ENCODE assay signal across 12 cellular contexts in the genomic region with DNA sequence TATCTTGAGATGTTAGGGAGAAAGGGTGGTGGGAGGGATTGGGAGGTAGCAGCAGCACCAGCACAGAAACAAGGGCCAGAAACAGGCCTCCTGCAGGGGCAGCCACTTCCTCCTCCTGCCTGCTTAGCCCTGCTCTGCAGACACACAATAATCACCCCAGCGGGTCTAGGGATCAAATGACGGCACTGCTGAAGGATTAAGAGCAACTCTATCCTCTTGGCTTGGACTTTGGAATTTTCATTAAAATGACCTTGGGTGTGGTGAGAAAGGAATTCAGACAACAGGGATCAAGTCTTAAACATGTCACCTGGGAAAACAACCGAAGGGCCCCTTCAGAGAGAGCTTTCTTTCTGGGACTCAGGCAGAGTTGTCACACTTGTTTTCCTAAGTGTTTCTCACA.
DNase-seq lines count a peak whose midpoint lies in the region; ATAC-seq, FAIRE-seq and TF ChIP-seq lines count a peak whose summit lies in the region.
"Had no signal": no experiment of that assay in that cellular context is flagged by ENCODE, and none has a peak within 500 bp of the region (broad histone marks: within the 10 kb centered on the region; RNA-seq: fewer than 3 reads in every experiment).

No MANE protein-coding gene starts in this region.

- H4K8ac ChIP-seq in H9 (replicated peaks; ENCODE audit: insufficient read length, low read depth, low read length): no peak overlapping the region

- peaks cover 7% of the 10 kb centered on the region; the same call in 1 of the 2 replicates for H3K4me1 ChIP-seq in H9 (ENCODE audit: insufficient read depth, low read length)
- no peaks in the 10 kb centered on the region for H3K4me1 ChIP-seq in endothelial cell of umbilical vein (ENCODE audit: control insufficient read depth, extremely low read depth, insufficient read depth, low read length)

- H3K9me1 ChIP-seq in endothelial cell of umbilical vein (replicated peaks; ENCODE audit: control insufficient read depth, extremely low read depth, insufficient read depth, low read length): no peaks in the 10 kb centered on the region

- no peak overlapping the region for H4K5ac ChIP-seq in H9 (ENCODE audit: insufficient read length, low read depth, low read length)

- no TSS peak for BruUV-seq in endothelial cell of umbilical vein (replicated peaks; lab: Mats Ljungman, UMichigan)

- no peaks in the 10 kb centered on the region for H3K79me1 ChIP-seq in H9 (ENCODE audit: insufficient read depth, low read depth, low read length, poor library complexity, severe bottlenecking)

- H4K20me1 ChIP-seq in H9 (ENCODE audit: control insufficient read depth, insufficient read depth, insufficient read length) (no peaks in the 10 kb centered on the region), endothelial cell of umbilical vein (replicated peaks; ENCODE audit: control insufficient read depth, extremely low read depth, insufficient read depth, low read length) (no peaks in the 10 kb centered on the region)

- no peak overlapping the region for H3K14ac ChIP-seq in H9 (ENCODE audit: insufficient read depth, low read length)

- H3K9me3 ChIP-seq in H9 (ENCODE audit: control insufficient read depth, low read depth, low read length): no peaks in the 10 kb centered on the region
- no peaks in the 10 kb centered on the region for H3K9me3 ChIP-seq in endothelial cell of umbilical vein (replicated peaks; ENCODE audit: control insufficient read depth, insufficient read depth, low read length)
- H3K9me3 ChIP-seq: gastroesophageal sphincter had no signal

- dilution Hi-C loops in endothelial cell of umbilical vein (cut with MboI; ENCODE audit: extremely low pct_ligation_motif_present, low sequenced_read_pairs): no loop called here

- TF ChIP-seq POLR2A in endothelial cell of umbilical vein (IDR thresholded peaks at IDR 0.05; ENCODE audit: low read depth, low read length): no peak

- POLR2A ChIA-PET in endothelial cell of umbilical vein (lab: Charles Lee): no interaction called here

- H3T11ph ChIP-seq in H9 (ENCODE audit: low read length): no peak overlapping the region

- H2AFZ ChIP-seq in H9 (ENCODE audit: low read length): no peak overlapping the region
- peak overlapping the region; percentile 12 for H2AFZ ChIP-seq in endothelial cell of umbilical vein (ENCODE audit: low read depth, low read length)

- H2AK5ac ChIP-seq in H9 (ENCODE audit: insufficient read length, low read length): no peak overlapping the region

- H4K91ac ChIP-seq in H9 (ENCODE audit: insufficient read length, low read depth, low read length): no peak overlapping the region

- H2BK120ac ChIP-seq in H9 (ENCODE audit: low read depth, low read length, poor library complexity, severe bottlenecking): no peak overlapping the region

- H3K9me3 Mint-ChIP-seq in H9 (peaks cover 0 to 2% of the 10 kb centered on the region in 2 experiments; a peak in 2 of 5 replicates), nephron (no peaks in the 10 kb centered on the region)
- H3K9me3 Mint-ChIP-seq in activated naive CD4-positive, alpha-beta T cell treated with anti-CD3 and anti-CD28 coated beads, Interleukin-2, amount 10 ng/mL, durations not matched to agents 7 days and 5 days: no peaks in the 10 kb centered on the region

- H3K4me1 Mint-ChIP-seq in H9: peaks cover 32 to 33% of the 10 kb centered on the region in 2 experiments
- H3K4me1 Mint-ChIP-seq in nephron: peaks cover 40% of the 10 kb centered on the region
- H3K4me1 Mint-ChIP-seq in activated naive CD4-positive, alpha-beta T cell treated with anti-CD3 and anti-CD28 coated beads, Interleukin-2, amount 10 ng/mL, durations not matched to agents 7 days and 5 days: no peaks in the 10 kb centered on the region
- H3K4me1 Mint-ChIP-seq: B cell had no signal

- H3K27ac Mint-ChIP-seq in H9 (peak overlapping the region; percentile 49 to 98 (median 88)), nephron (peak overlapping the region; percentile 17 to 74 (median 66))
- no peak overlapping the region for H3K27ac Mint-ChIP-seq in activated naive CD4-positive, alpha-beta T cell treated with anti-CD3 and anti-CD28 coated beads, Interleukin-2, amount 10 ng/mL, durations not matched to agents 7 days and 5 days
- H3K27ac Mint-ChIP-seq: B cell had no signal

- H3K4me2 ChIP-seq in H9 (ENCODE audit: insufficient read depth, insufficient read length, low read length) (no peak overlapping the region), endothelial cell of umbilical vein (ENCODE audit: insufficient read depth, low read length) (no peak overlapping the region)

- H3K4me3 ChIP-seq in endothelial cell of umbilical vein (replicated peaks in 1 of 3; ENCODE audit: insufficient read depth in 1 of 3, low read depth in 1 of 3, low read length in 3 of 3): no peak overlapping the region
- H3K4me3 ChIP-seq: gastroesophageal sphincter had no signal

- no peaks in the 10 kb centered on the region for H3K79me2 ChIP-seq in H9 (ENCODE audit: insufficient read depth, low read length)
- no peaks in the 10 kb centered on the region for H3K79me2 ChIP-seq in endothelial cell of umbilical vein (ENCODE audit: control insufficient read depth, insufficient read depth, low read length)

- H3K4ac ChIP-seq in H9 (ENCODE audit: low read depth, low read length): no peak overlapping the region

- H2BK5ac ChIP-seq in H9 (ENCODE audit: insufficient read length, low read length): no peak overlapping the region

- no peak for ATAC-seq in HG02884 (IDR thresholded peaks at IDR 0.05; ENCODE audit: unreplicated experiment)
- ATAC-seq: gastroesophageal sphincter had no signal

- no peak overlapping the region for H3K23ac ChIP-seq in H9 (ENCODE audit: insufficient read length, low read depth, low read length)

- H3K27ac ChIP-seq in H9 (ENCODE audit: insufficient read length, low read depth, low read length): no peak overlapping the region
- no peak overlapping the region for H3K27ac ChIP-seq in endothelial cell of umbilical vein (ENCODE audit: insufficient read depth, low read depth, low read length)

- intact Hi-C loops in endothelial cell of umbilical vein (cut with micrococcal nuclease): no loop called here

- H3K36me3 ChIP-seq in endothelial cell of umbilical vein (ENCODE audit: control insufficient read depth in 2 of 2, extremely low read depth in 1 of 2, insufficient read depth in 2 of 2, low read length in 2 of 2): no peaks in the 10 kb centered on the region
- H3K36me3 ChIP-seq: gastroesophageal sphincter had no signal

- CTCF ChIA-PET in endothelial cell of umbilical vein (lab: Charles Lee): no interaction called here
- CTCF ChIA-PET in activated naive CD4-positive, alpha-beta T cell treated with anti-CD3 and anti-CD28 coated beads, Interleukin-2, amount 10 ng/mL, durations not matched to agents 7 days and 5 days (lab: Charles Lee): interaction anchor here (0.9 kb wide), 1 partner anchor 23 kb away, joined by 3 read pairs; no protein-coding TSS in a partner anchor

- TF ChIP-seq CTCF in H9 (conservative IDR thresholded peaks at IDR 0.05): no peak
- TF ChIP-seq CTCF in endothelial cell of umbilical vein (IDR thresholded peaks at IDR 0.05; ENCODE audit: extremely low read depth in 1 of 2, insufficient read depth in 1 of 2, low read depth in 1 of 2, low read length in 2 of 2): no peak
- no peak for TF ChIP-seq CTCF in nephron (IDR thresholded peaks at IDR 0.05; ENCODE audit: unreplicated experiment in 3 of 3)

- no CpG with 5 or more reads among the region's 3 CpGs for WGBS in H9 (ENCODE audit: extremely low coverage, insufficient read length, low lambda C conversion rate)

- H3K56ac ChIP-seq in H9 (ENCODE audit: insufficient read length, low read depth, low read length): no peak overlapping the region

- peaks cover 0 to 7% (median 0%) of the 10 kb centered on the region in 3 experiments; a peak in 2 of 7 replicates for H3K36me3 Mint-ChIP-seq in H9 (ENCODE audit: insufficient read depth in 1 of 3, low read depth in 3 of 3)
- no peaks in the 10 kb centered on the region for H3K36me3 Mint-ChIP-seq in nephron (ENCODE audit: low read depth)
- H3K36me3 Mint-ChIP-seq in activated naive CD4-positive, alpha-beta T cell treated with anti-CD3 and anti-CD28 coated beads, Interleukin-2, amount 10 ng/mL, durations not matched to agents 7 days and 5 days: no peaks in the 10 kb centered on the region

- H2BK20ac ChIP-seq in H9 (ENCODE audit: low read depth, low read length, poor library complexity, severe bottlenecking): no peak overlapping the region

- H2BK15ac ChIP-seq in H9 (ENCODE audit: low read depth, low read length): no peak overlapping the region

- no peak overlapping the region for H3K18ac ChIP-seq in H9 (ENCODE audit: insufficient read length, low read depth, low read length)

- H3K4me3 Mint-ChIP-seq in H9 (no peak overlapping the region), nephron (peak overlapping the region in 1 of 3 experiments; percentile 2)
- H3K4me3 Mint-ChIP-seq in activated naive CD4-positive, alpha-beta T cell treated with anti-CD3 and anti-CD28 coated beads, Interleukin-2, amount 10 ng/mL, durations not matched to agents 7 days and 5 days: no peak overlapping the region
- H3K4me3 Mint-ChIP-seq: B cell had no signal

- H3K23me2 ChIP-seq in H9 (ENCODE audit: insufficient read length, low read depth, low read length, poor library complexity, severe bottlenecking): no peaks in the 10 kb centered on the region

- H2BK12ac ChIP-seq in H9 (ENCODE audit: insufficient read length, low read depth, low read length): no peak overlapping the region

- FAIRE-seq in endothelial cell of umbilical vein (lab: Jason Lieb, UNC): no peak
- FAIRE-seq: colon had no signal

- DNase-seq in H9 (peak; percentile 63), NCI-H69 (lab: John Stamatoyannopoulos, UW) (peak; percentile 38), endothelial cell of umbilical vein (ENCODE audit: low read depth, low spot score) (no peak), NCI-H1105 (lab: John Stamatoyannopoulos, UW) (no peak), kidney glomerular epithelial cell (lab: John Stamatoyannopoulos, UW) (no peak)
- no peak for DNase-seq in activated naive CD4-positive, alpha-beta T cell treated with anti-CD3 and anti-CD28 coated beads, Interleukin-2, amount 10 ng/mL, durations not matched to agents 7 days and 5 days
- DNase-seq: NCI-H1694 had no signal

- no peak overlapping the region for H3K9ac ChIP-seq in H9 (ENCODE audit: extremely low read depth, insufficient read length, low read length)
- H3K9ac ChIP-seq in endothelial cell of umbilical vein (replicated peaks; ENCODE audit: extremely low read depth, insufficient read depth, low read length): no peak overlapping the region

- no peaks in the 10 kb centered on the region for H3K27me3 ChIP-seq in H9 (ENCODE audit: insufficient read depth, low read length)
- H3K27me3 ChIP-seq in endothelial cell of umbilical vein (ENCODE audit: control insufficient read depth in 2 of 2, insufficient read depth in 2 of 2, low read length in 2 of 2): no peaks in the 10 kb centered on the region
- H3K27me3 ChIP-seq: gastroesophageal sphincter had no signal

- H3K27me3 Mint-ChIP-seq in H9 (ENCODE audit: low read depth): no peaks in the 10 kb centered on the region
- H3K27me3 Mint-ChIP-seq in nephron (ENCODE audit: low read depth): no peaks in the 10 kb centered on the region
- peaks cover 6% of the 10 kb centered on the region for H3K27me3 Mint-ChIP-seq in activated naive CD4-positive, alpha-beta T cell treated with anti-CD3 and anti-CD28 coated beads, Interleukin-2, amount 10 ng/mL, durations not matched to agents 7 days and 5 days

TF ChIP-seq in endothelial cell of umbilical vein, 7 proteins besides CTCF, POLR2A, EP300 and RAD21 (continues in another document):
- no peak for TF ChIP-seq FOS (IDR thresholded peaks at IDR 0.05; ENCODE audit: borderline replicate concordance, insufficient read depth, low read length)

Comparison
In these comparisons a context has a peak if more than half of its experiments do, and no peak if none do; other contexts are left out.
1. DNase-seq: peak in H9 (single experiment) and NCI-H69 (single experiment); none in endothelial cell of umbilical vein (single experiment), NCI-H1105 (single experiment), activated naive CD4-positive, alpha-beta T cell treated with anti-CD3 and anti-CD28 coated beads, Interleukin-2, amount 10 ng/mL, durations not matched to agents 7 days and 5 days (single experiment) and kidney glomerular epithelial cell (single experiment).